Comparison of ENCODE assay signal across 10 cellular contexts in the genomic region with DNA sequence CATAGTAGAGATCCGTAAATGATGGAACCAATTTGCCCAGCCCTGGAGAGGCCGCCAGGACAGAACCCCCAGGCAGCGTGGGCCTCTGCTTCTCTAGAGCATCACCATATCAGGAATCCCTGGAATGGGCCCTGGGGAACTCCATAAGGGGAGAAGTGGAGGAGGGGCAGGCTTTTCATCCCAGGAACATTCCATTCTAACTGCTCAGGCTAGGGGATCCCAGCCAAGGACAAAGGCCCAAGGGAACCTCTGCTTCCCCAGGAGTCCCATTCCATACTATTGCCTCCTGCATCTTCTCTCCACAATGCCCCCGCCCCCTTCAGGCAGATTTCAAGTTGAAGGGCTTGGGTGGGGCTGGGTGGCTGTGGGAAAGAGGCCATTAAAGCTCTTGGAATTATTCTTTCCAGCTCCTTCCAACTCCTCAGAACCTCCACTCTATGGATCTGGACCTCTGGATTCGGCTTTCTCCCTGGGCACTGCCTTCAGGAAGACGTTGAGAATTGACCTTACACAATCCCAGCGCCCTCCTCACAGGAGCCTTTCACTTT. TPM values are rescaled to one million over a fixed set of nuclear protein-coding genes. Genes with fewer than 3 reads are reported as not detected.
DNase-seq lines count a peak whose midpoint lies in the region; ATAC-seq and TF ChIP-seq lines count a peak whose summit lies in the region.
"Had no signal": no experiment of that assay in that cellular context is flagged by ENCODE, and none has a peak within 500 bp of the region (broad histone marks: within the 10 kb centered on the region; RNA-seq: fewer than 3 reads in every experiment).

No MANE protein-coding gene starts in this region.

- H3K36me3 Mint-ChIP-seq in WTC11 = peaks cover 45% of the 10 kb centered on the region
- H3K36me3 Mint-ChIP-seq in CD8-positive, alpha-beta memory T cell = no peaks in the 10 kb centered on the region

- H3K27me3 ChIP-seq in left ventricle myocardium inferior (ENCODE audit: low read depth) = peaks cover 26% of the 10 kb centered on the region
- H3K27me3 ChIP-seq in CD8-positive, alpha-beta memory T cell (ENCODE audit: insufficient read depth, low read length, poor library complexity, severe bottlenecking) = peaks cover 25% of the 10 kb centered on the region

- CTCF ChIA-PET in WTC11 (lab: Charles Lee) = interaction anchor here (0.7 to 9.2 kb wide), 4 partner anchors 9 to 59 kb away, joined by 4 to 190 read pairs (median 40); no protein-coding TSS in a partner anchor
- CTCF ChIA-PET in CD8-positive, alpha-beta memory T cell (lab: Charles Lee) = no interaction called here

- H3K27ac Mint-ChIP-seq in WTC11 = peak overlapping the region; percentile 97
- H3K27ac Mint-ChIP-seq in CD8-positive, alpha-beta memory T cell = no peak overlapping the region

- intact Hi-C loops in left ventricle myocardium inferior (cut with micrococcal nuclease) = loop anchor here (5.0 kb wide), 1 partner anchor 98 kb away; no protein-coding TSS in a partner anchor

- ATAC-seq in WTC11 = peak; percentile 74

- peak overlapping the region; percentile 91 for H3K27ac ChIP-seq in left ventricle myocardium inferior (replicated peaks)
- no peak overlapping the region for H3K27ac ChIP-seq in CD8-positive, alpha-beta memory T cell (ENCODE audit: low read depth, low read length)

- H3K4me3 ChIP-seq in left ventricle myocardium inferior = no peak overlapping the region
- no peak overlapping the region for H3K4me3 ChIP-seq in CD8-positive, alpha-beta memory T cell (ENCODE audit: low read length)

- POLR2A ChIA-PET in WTC11 (lab: Charles Lee) = interaction anchor here (0.5 to 5.5 kb wide), 3 partner anchors 11 to 155 kb away, joined by 3 to 83 read pairs (median 7); a partner anchor contains a TSS
- POLR2A ChIA-PET in CD8-positive, alpha-beta memory T cell (lab: Charles Lee) = no interaction called here

- TF ChIP-seq CTCF in WTC11 (IDR thresholded peaks at IDR 0.05) (no peak), left ventricle myocardium inferior (IDR thresholded peaks at IDR 0.05; ENCODE audit: borderline replicate concordance) (no peak)

- H3K36me3 ChIP-seq in left ventricle myocardium inferior = no peaks in the 10 kb centered on the region
- H3K36me3 ChIP-seq in CD8-positive, alpha-beta memory T cell (ENCODE audit: insufficient read depth, low read length) = no peaks in the 10 kb centered on the region

- no peaks in the 10 kb centered on the region for H3K9me3 Mint-ChIP-seq in WTC11
- H3K9me3 Mint-ChIP-seq in CD8-positive, alpha-beta memory T cell = no peaks in the 10 kb centered on the region

- H3K27me3 Mint-ChIP-seq in WTC11 (ENCODE audit: low read depth) = no peaks in the 10 kb centered on the region
- peaks cover 33 to 41% of the 10 kb centered on the region in 2 donors for H3K27me3 Mint-ChIP-seq in CD8-positive, alpha-beta memory T cell

- DNase-seq in ELF-1 (ENCODE audit: low read depth, low spot score) = peak; percentile 98
- DNase-seq in WTC11 (ENCODE audit: low spot score) = peak; percentile 86
- DNase-seq in left ventricle myocardium inferior = peak; percentile 78
- DNase-seq in pulmonary artery endothelial cell (ENCODE audit: low read depth, low spot score) = peak; percentile 66
- DNase-seq in CD8-positive, alpha-beta memory T cell = no peak
- DNase-seq in NCI-H146 treated with DMSO at 0.1 percent for 48 hours (lab: John Stamatoyannopoulos, UW; ENCODE audit: unreplicated experiment) = no peak
- no peak for DNase-seq in NCI-H1436 (lab: John Stamatoyannopoulos, UW)
- DNase-seq in NCI-H69 (lab: John Stamatoyannopoulos, UW) = no peak
- DNase-seq: activated naive CD4-positive, alpha-beta T cell treated with anti-CD3 and anti-CD28 coated beads, Interleukin-2, amount 50 U/mL, for 16 hours had no signal

- no peaks in the 10 kb centered on the region for H3K9me3 ChIP-seq in left ventricle myocardium inferior (replicated peaks)
- no peaks in the 10 kb centered on the region for H3K9me3 ChIP-seq in CD8-positive, alpha-beta memory T cell (ENCODE audit: low read length)

- peaks cover 87% of the 10 kb centered on the region for H3K4me1 ChIP-seq in left ventricle myocardium inferior
- peaks cover 8% of the 10 kb centered on the region for H3K4me1 ChIP-seq in CD8-positive, alpha-beta memory T cell (ENCODE audit: insufficient read depth, low read length)

- H3K4me1 Mint-ChIP-seq in WTC11 = peaks cover 92% of the 10 kb centered on the region
- peaks cover 6 to 13% (median 7%) of the 10 kb centered on the region in 3 donors for H3K4me1 Mint-ChIP-seq in CD8-positive, alpha-beta memory T cell

- H3K4me3 Mint-ChIP-seq in WTC11 = peak overlapping the region; percentile 20; the same call in 1 of the 2 replicates
- H3K4me3 Mint-ChIP-seq in CD8-positive, alpha-beta memory T cell = peak overlapping the region in 1 of 7 donors; percentile 20

TF ChIP-seq in WTC11, 78 proteins besides CTCF, POLR2A, EP300 and RAD21 (continues in another document):
- TF ChIP-seq ESRRA (CRISPR knock-in tag; IDR thresholded peaks at IDR 0.05; ENCODE audit: borderline replicate concordance) (no peak), ZNF317 (CRISPR knock-in tag; IDR thresholded peaks at IDR 0.05; ENCODE audit: borderline replicate concordance, low read depth) (no peak), GRHL2 (CRISPR knock-in tag; IDR thresholded peaks at IDR 0.05; ENCODE audit: insufficient replicate concordance, severe bottlenecking) (no peak), CREB1 (CRISPR knock-in tag; IDR thresholded peaks at IDR 0.05) (no peak), GABPB1 (CRISPR knock-in tag; IDR thresholded peaks at IDR 0.05) (no peak), ZNF219 (CRISPR knock-in tag; IDR thresholded peaks at IDR 0.05; ENCODE audit: borderline replicate concordance) (no peak), SP1 (CRISPR knock-in tag; conservative IDR thresholded peaks at IDR 0.05) (no peak), ZNF263 (CRISPR knock-in tag; IDR thresholded peaks at IDR 0.05; ENCODE audit: low read depth) (no peak)
- TF ChIP-seq, protein P1, sequence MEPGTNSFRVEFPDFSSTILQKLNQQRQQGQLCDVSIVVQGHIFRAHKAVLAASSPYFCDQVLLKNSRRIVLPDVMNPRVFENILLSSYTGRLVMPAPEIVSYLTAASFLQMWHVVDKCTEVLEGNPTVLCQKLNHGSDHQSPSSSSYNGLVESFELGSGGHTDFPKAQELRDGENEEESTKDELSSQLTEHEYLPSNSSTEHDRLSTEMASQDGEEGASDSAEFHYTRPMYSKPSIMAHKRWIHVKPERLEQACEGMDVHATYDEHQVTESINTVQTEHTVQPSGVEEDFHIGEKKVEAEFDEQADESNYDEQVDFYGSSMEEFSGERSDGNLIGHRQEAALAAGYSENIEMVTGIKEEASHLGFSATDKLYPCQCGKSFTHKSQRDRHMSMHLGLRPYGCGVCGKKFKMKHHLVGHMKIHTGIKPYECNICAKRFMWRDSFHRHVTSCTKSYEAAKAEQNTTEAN (CRISPR knock-in tag; IDR thresholded peaks at IDR 0.05) = no peak
- TF ChIP-seq, protein P2, sequence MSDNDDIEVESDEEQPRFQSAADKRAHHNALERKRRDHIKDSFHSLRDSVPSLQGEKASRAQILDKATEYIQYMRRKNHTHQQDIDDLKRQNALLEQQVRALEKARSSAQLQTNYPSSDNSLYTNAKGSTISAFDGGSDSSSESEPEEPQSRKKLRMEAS (CRISPR knock-in tag; IDR thresholded peaks at IDR 0.05) = peak; percentile 39; the same call in 1 of the 2 replicates
- TF ChIP-seq, protein P3, sequence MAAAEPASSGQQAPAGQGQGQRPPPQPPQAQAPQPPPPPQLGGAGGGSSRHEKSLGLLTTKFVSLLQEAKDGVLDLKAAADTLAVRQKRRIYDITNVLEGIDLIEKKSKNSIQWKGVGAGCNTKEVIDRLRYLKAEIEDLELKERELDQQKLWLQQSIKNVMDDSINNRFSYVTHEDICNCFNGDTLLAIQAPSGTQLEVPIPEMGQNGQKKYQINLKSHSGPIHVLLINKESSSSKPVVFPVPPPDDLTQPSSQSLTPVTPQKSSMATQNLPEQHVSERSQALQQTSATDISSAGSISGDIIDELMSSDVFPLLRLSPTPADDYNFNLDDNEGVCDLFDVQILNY (CRISPR knock-in tag; IDR thresholded peaks at IDR 0.05) = no peak
- TF ChIP-seq, protein P4, sequence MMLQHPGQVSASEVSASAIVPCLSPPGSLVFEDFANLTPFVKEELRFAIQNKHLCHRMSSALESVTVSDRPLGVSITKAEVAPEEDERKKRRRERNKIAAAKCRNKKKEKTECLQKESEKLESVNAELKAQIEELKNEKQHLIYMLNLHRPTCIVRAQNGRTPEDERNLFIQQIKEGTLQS (CRISPR knock-in tag; conservative IDR thresholded peaks at IDR 0.05) = no peak

RNA-seq across cellular contexts. Expression of a gene that starts 6.0 kb away (rescaled TPM):
- total RNA-seq in WTC11 (2021) (37.6 to 51.4 TPM (median 49.4 TPM) in 3 replicates), left ventricle myocardium inferior (35.7 TPM), pulmonary artery endothelial cell (10.9 and 12.3 TPM in 2 replicates)
- total RNA-seq in CD8-positive, alpha-beta memory T cell = 1 to 10 TPM in 1 of 2 experiments, under 1 TPM in 1; 0.73 to 1.2 TPM
- not detected for polyA plus RNA-seq in CD8-positive, alpha-beta memory T cell

RNA-seq across cellular contexts. Expression of a gene that starts 13.1 kb away (rescaled TPM):
- total RNA-seq in WTC11 (2021) (104 to 124 TPM (median 119 TPM) in 3 replicates), left ventricle myocardium inferior (30.2 TPM), pulmonary artery endothelial cell (0.59 and 0.71 TPM in 2 replicates)
- total RNA-seq in CD8-positive, alpha-beta memory T cell = not detected
- polyA plus RNA-seq in CD8-positive, alpha-beta memory T cell = not detected

RNA-seq across cellular contexts. Expression of a gene that starts 39.2 kb away (rescaled TPM):
- total RNA-seq in WTC11 (2021) (18.9 to 19.8 TPM (median 19.0 TPM) in 3 replicates), left ventricle myocardium inferior (0.27 TPM), pulmonary artery endothelial cell (not detected in 2 replicates)
- under 1 TPM; 0.24 to 0.39 TPM for total RNA-seq in CD8-positive, alpha-beta memory T cell
- 4.6 TPM for polyA plus RNA-seq in CD8-positive, alpha-beta memory T cell
- total RNA-seq: NCI-H460 had no signal

Comparison
In these comparisons a context has a peak if more than half of its experiments do, and no peak if none do; other contexts are left out.
1. DNase-seq: peak in ELF-1 (single experiment), WTC11 (single experiment), left ventricle myocardium inferior (single experiment) and pulmonary artery endothelial cell (single experiment); none in CD8-positive, alpha-beta memory T cell (0 of 5), NCI-H146 treated with DMSO at 0.1 percent for 48 hours (single experiment), NCI-H1436 (single experiment) and NCI-H69 (single experiment).
2. RNA of a gene that starts 13.1 kb away (total RNA-seq): 104 to 124 TPM in WTC11 and 30.2 TPM in left ventricle myocardium inferior (single experiment); 0.59 to 0.71 TPM in pulmonary artery endothelial cell and not detected in CD8-positive, alpha-beta memory T cell; every median in the first group is over 10 times any median in the second.
3. RNA of a gene that starts 39.2 kb away (total RNA-seq): 18.9 to 19.8 TPM in WTC11; 0.24 to 0.39 TPM in CD8-positive, alpha-beta memory T cell, 0.27 TPM in left ventricle myocardium inferior (single experiment) and not detected in pulmonary artery endothelial cell; every median in the first group is over 10 times any median in the second.